ENCODE assay signal across 8 cellular contexts in genomic region chr17:74042744-74043486, GRCh38.
DNase-seq lines count a peak whose midpoint lies in the region; ATAC-seq lines count a peak whose summit lies in the region.

No MANE protein-coding gene starts in this region.

- ATAC-seq in esophagus mucosa (peak; percentile 97), GM18868 (IDR thresholded peaks at IDR 0.05; ENCODE audit: unreplicated experiment) (no peak), HG03095 (IDR thresholded peaks at IDR 0.05; ENCODE audit: unreplicated experiment) (no peak), GM18517 (IDR thresholded peaks at IDR 0.05; ENCODE audit: unreplicated experiment) (no peak)

- DNase-seq in EL: peak; percentile 17
- peak; percentile 35 for DNase-seq in NCI-H69 (lab: John Stamatoyannopoulos, UW)
- peak; percentile 5 for DNase-seq in stimulated activated CD4-positive, alpha-beta T cell treated with anti-CD3 and anti-CD28 coated beads, Interleukin-12 subunit alpha, Interleukin-12 subunit beta, amount 100 ng/mL, for 4 hours
- no peak for DNase-seq in NCI-H526 treated with DMSO at 0.1 percent for 48 hours (lab: John Stamatoyannopoulos, UW)
